In the genomic region with DNA sequence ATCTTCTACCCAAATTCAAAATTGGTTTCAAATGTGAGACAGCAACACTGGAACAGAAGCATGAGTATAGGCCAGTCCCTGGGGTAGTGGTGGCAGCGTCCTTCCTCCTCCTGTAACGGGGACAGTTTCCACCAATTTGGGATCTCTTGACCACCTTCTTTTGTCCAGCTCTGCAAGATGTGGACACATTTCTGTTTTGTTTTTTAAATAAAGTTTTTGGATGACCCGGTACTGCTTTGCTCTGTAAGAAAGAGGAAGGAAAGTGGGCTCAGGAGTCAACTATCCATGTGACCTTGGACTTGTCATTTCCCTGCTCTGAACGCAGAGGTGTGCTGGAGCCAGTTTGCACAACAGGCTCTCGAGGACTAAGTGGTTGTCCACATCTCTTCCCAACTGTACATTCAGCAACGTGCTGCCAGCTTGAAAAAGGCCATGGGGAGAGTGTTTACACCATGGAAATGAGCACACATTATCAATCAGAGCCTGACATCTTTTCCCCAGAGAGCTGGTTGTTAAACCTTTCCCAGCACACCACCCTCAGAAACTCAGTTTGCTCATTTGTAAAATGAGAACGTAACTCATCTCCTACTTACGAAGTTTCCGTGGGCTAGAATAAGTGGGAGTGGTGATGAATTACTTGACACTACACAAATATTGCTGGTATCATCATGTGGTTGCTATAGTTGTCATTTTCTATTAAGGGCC, we compare ENCODE assay signal across 13 cellular contexts.
DNase-seq lines count a peak whose midpoint lies in the region; ATAC-seq lines count a peak whose summit lies in the region.
"Had no signal": no experiment of that assay in that cellular context is flagged by ENCODE, and none has a peak within 500 bp of the region (broad histone marks: within the 10 kb centered on the region; RNA-seq: fewer than 3 reads in every experiment).

No MANE protein-coding gene starts in this region.

- POLR2A ChIA-PET in CD8-positive, alpha-beta memory T cell (lab: Charles Lee) = no interaction called here

- 77% methylated on average over 6 of the region's 9 CpGs for WGBS in mesenchymal stem cell

- H2BK5ac ChIP-seq in mesenchymal stem cell (ENCODE audit: low read depth, low read length, poor library complexity, severe bottlenecking) = no peak overlapping the region

- H3K4me3 Mint-ChIP-seq in CD8-positive, alpha-beta memory T cell = peak overlapping the region in 4 of 7 donors; percentile 22 to 65 (median 58)
- H3K4me3 Mint-ChIP-seq in activated T-cell treated with anti-CD3 and anti-CD28 coated beads, Interleukin-2, amount 50 U/mL, for 4 hours = peak overlapping the region; percentile 74

- no peak overlapping the region for H3K23ac ChIP-seq in mesenchymal stem cell (ENCODE audit: low read length in 2 of 2)

- no peak overlapping the region for H2BK15ac ChIP-seq in mesenchymal stem cell (ENCODE audit: low read depth, poor library complexity, severe bottlenecking)

- peaks cover 0 to 9% of the 10 kb centered on the region in 2 donors for H3K27me3 Mint-ChIP-seq in CD8-positive, alpha-beta memory T cell
- no peaks in the 10 kb centered on the region for H3K27me3 Mint-ChIP-seq in activated T-cell treated with anti-CD3 and anti-CD28 coated beads, Interleukin-2, amount 50 U/mL, for 4 hours (ENCODE audit: low read depth)

- peak overlapping the region; percentile 1 for H3K4me3 ChIP-seq in CD8-positive, alpha-beta memory T cell (ENCODE audit: low read length)
- H3K4me3 ChIP-seq in mesenchymal stem cell (ENCODE audit: insufficient read depth in 1 of 2, low read depth in 1 of 2, low read length in 2 of 2) = no peak overlapping the region
- H3K4me3 ChIP-seq: sigmoid colon had no signal

- peak; percentile 2 for ATAC-seq in HG03095 (IDR thresholded peaks at IDR 0.05; ENCODE audit: unreplicated experiment)
- peak; percentile 42 to 43 for ATAC-seq in activated T-cell treated with anti-CD3 and anti-CD28 coated beads, Interleukin-2, amount 50 U/mL, for 4 hours
- ATAC-seq: SK-N-SH treated with all-trans-retinoic acid at 6 μM for 48 hours had no signal

- H3K27ac Mint-ChIP-seq in CD8-positive, alpha-beta memory T cell = peak overlapping the region in 7 of 8 donors; percentile 6 to 77 (median 49)

- no peaks in the 10 kb centered on the region for H3K36me3 ChIP-seq in CD8-positive, alpha-beta memory T cell (ENCODE audit: insufficient read depth, low read length)
- peaks cover 0 to 9% of the 10 kb centered on the region in 2 experiments for H3K36me3 ChIP-seq in mesenchymal stem cell (ENCODE audit: control insufficient read depth in 1 of 2, insufficient read depth in 2 of 2, low read depth in 1 of 2, low read length in 2 of 2)
- H3K36me3 ChIP-seq: sigmoid colon had no signal

- no peak overlapping the region for H4K8ac ChIP-seq in mesenchymal stem cell (ENCODE audit: low read length)

- H4K91ac ChIP-seq in mesenchymal stem cell (ENCODE audit: low read length) = no peak overlapping the region

- no peak overlapping the region for H2AK5ac ChIP-seq in mesenchymal stem cell (ENCODE audit: low read length, severe bottlenecking)

- no peaks in the 10 kb centered on the region for H3K27me3 ChIP-seq in CD8-positive, alpha-beta memory T cell (ENCODE audit: insufficient read depth, low read length, poor library complexity, severe bottlenecking)
- no peaks in the 10 kb centered on the region for H3K27me3 ChIP-seq in mesenchymal stem cell (ENCODE audit: control insufficient read depth in 1 of 2, insufficient read depth in 1 of 2, low read length in 2 of 2)
- H3K27me3 ChIP-seq: dorsolateral prefrontal cortex, sigmoid colon had no signal

- H2BK12ac ChIP-seq in mesenchymal stem cell (ENCODE audit: low read length in 2 of 2) = no peak overlapping the region

- no peak overlapping the region for H3K4ac ChIP-seq in mesenchymal stem cell (ENCODE audit: low read depth in 1 of 2, low read length in 2 of 2)

- peak overlapping the region; percentile 18 for H3K9ac ChIP-seq in mesenchymal stem cell (ENCODE audit: low read length)

- no peaks in the 10 kb centered on the region for H3K79me1 ChIP-seq in mesenchymal stem cell (replicated peaks; ENCODE audit: low read length, poor library complexity, severe bottlenecking)

- no peaks in the 10 kb centered on the region for H3K9me3 ChIP-seq in CD8-positive, alpha-beta memory T cell (ENCODE audit: low read length)
- no peaks in the 10 kb centered on the region for H3K9me3 ChIP-seq in mesenchymal stem cell (ENCODE audit: control insufficient read depth, low read length)
- H3K9me3 ChIP-seq: sigmoid colon had no signal

- no peak overlapping the region for H2AFZ ChIP-seq in mesenchymal stem cell (ENCODE audit: low read depth, low read length)

- no peak overlapping the region for H3K4me2 ChIP-seq in mesenchymal stem cell (ENCODE audit: low read length, poor library complexity, severe bottlenecking)

- H3K36me3 Mint-ChIP-seq in CD8-positive, alpha-beta memory T cell = no peaks in the 10 kb centered on the region
- peaks cover 8% of the 10 kb centered on the region for H3K36me3 Mint-ChIP-seq in activated T-cell treated with anti-CD3 and anti-CD28 coated beads, Interleukin-2, amount 50 U/mL, for 4 hours (ENCODE audit: insufficient read depth)

- DNase-seq in CD8-positive, alpha-beta memory T cell = no peak
- no peak for DNase-seq in activated T-cell treated with anti-CD3 and anti-CD28 coated beads, Interleukin-2, amount 50 U/mL, for 4 hours
- peak; percentile 24 for DNase-seq in mesenchymal stem cell
- DNase-seq in SK-N-DZ (ENCODE audit: low spot score) = no peak
- no peak for DNase-seq in NCI-H226
- DNase-seq in SHP77 (lab: John Stamatoyannopoulos, UW) = no peak
- no peak for DNase-seq in NCI-H146 treated with DMSO at 0.1 percent for 48 hours (lab: John Stamatoyannopoulos, UW; ENCODE audit: unreplicated experiment)
- DNase-seq: Karpas-422, NCI-H524 had no signal

- no peak overlapping the region for H3K27ac ChIP-seq in CD8-positive, alpha-beta memory T cell (ENCODE audit: low read depth, low read length)
- H3K27ac ChIP-seq in mesenchymal stem cell (ENCODE audit: low read length, poor library complexity, severe bottlenecking) = no peak overlapping the region

- H3K9me3 Mint-ChIP-seq in CD8-positive, alpha-beta memory T cell = no peaks in the 10 kb centered on the region
- H3K9me3 Mint-ChIP-seq in activated T-cell treated with anti-CD3 and anti-CD28 coated beads, Interleukin-2, amount 50 U/mL, for 4 hours = peaks cover 3% of the 10 kb centered on the region

- no peak overlapping the region for H3K18ac ChIP-seq in mesenchymal stem cell (ENCODE audit: low read depth in 1 of 2, low read length in 2 of 2)

- H2BK120ac ChIP-seq in mesenchymal stem cell (ENCODE audit: low read depth, low read length) = no peak overlapping the region

- CTCF ChIA-PET in CD8-positive, alpha-beta memory T cell (lab: Charles Lee) = interaction anchor here (1.1 kb wide), 1 partner anchor 11 kb away, joined by 3 read pairs; no protein-coding TSS in a partner anchor

- H3K4me1 Mint-ChIP-seq in CD8-positive, alpha-beta memory T cell = peaks cover 33 to 56% (median 54%) of the 10 kb centered on the region in 3 donors
- peaks cover 77% of the 10 kb centered on the region for H3K4me1 Mint-ChIP-seq in activated T-cell treated with anti-CD3 and anti-CD28 coated beads, Interleukin-2, amount 50 U/mL, for 4 hours (ENCODE audit: low read depth)

- peaks cover 77% of the 10 kb centered on the region for H3K4me1 ChIP-seq in CD8-positive, alpha-beta memory T cell (ENCODE audit: insufficient read depth, low read length)
- peaks cover 4% of the 10 kb centered on the region for H3K4me1 ChIP-seq in mesenchymal stem cell (ENCODE audit: control insufficient read depth, insufficient read depth, low read depth, low read length)

- no peak overlapping the region for H3K14ac ChIP-seq in mesenchymal stem cell (ENCODE audit: low read length in 2 of 2)
